18 cellular contexts compared by ENCODE assay signal in genomic region chr20:38159949-38160756, GRCh38. TPM values are rescaled to one million over a fixed set of nuclear protein-coding genes. Genes with fewer than 3 reads are reported as not detected.
DNase-seq lines count a peak whose midpoint lies in the region; ATAC-seq, FAIRE-seq and TF ChIP-seq lines count a peak whose summit lies in the region.
"Had no signal": no experiment of that assay in that cellular context is flagged by ENCODE, and none has a peak within 500 bp of the region (broad histone marks: within the 10 kb centered on the region; RNA-seq: fewer than 3 reads in every experiment).

No MANE protein-coding gene starts in this region.

- TF ChIP-seq EP300 in stomach (IDR thresholded peaks at IDR 0.05) = no peak

- H3K27ac ChIP-seq in brain microvascular endothelial cell (no peak overlapping the region), left lung (peak overlapping the region; percentile 49 to 78), stomach (peak overlapping the region in 4 of 5 donors; percentile 67 to 85 (median 80))
- H3K27ac ChIP-seq: epithelial cell of prostate, neutrophil had no signal

- DNase-seq in OCI-M1 (lab: John Stamatoyannopoulos, UW) (peak; percentile 85), brain microvascular endothelial cell (no peak), left lung (no peak), stomach (no peak), GM12892 (ENCODE audit: insufficient read length) (no peak), C1 segment of cervical spinal cord (lab: John Stamatoyannopoulos, UW) (no peak)
- DNase-seq in activated CD8-positive, alpha-beta memory T cell treated with anti-CD3 and anti-CD28 coated beads for 24 hours = no peak
- DNase-seq: activated CD4-positive, alpha-beta memory T cell treated with anti-CD3 and anti-CD28 coated beads, Interleukin-2, amount 10 ng/mL, durations not matched to agents 7 days and 5 days; activated T-cell treated with anti-CD3 and anti-CD28 coated beads, Interleukin-2, amount 50 U/mL, for 4 hours; COR-L47; glutamatergic neuron; NCI-H1930; stimulated activated naive CD4-positive, alpha-beta T cell; T-helper 1 cell had no signal

- in situ Hi-C loops in brain microvascular endothelial cell (cut with HindIII; ENCODE audit: low pct_ligation_motif_present, low sequenced_read_pairs) = no loop called here

- no peaks in the 10 kb centered on the region for H3K9me3 ChIP-seq in left lung
- no peaks in the 10 kb centered on the region for H3K9me3 ChIP-seq in stomach
- H3K9me3 ChIP-seq: neutrophil had no signal

- ATAC-seq in left lung (no peak), GM18867 (IDR thresholded peaks at IDR 0.05; ENCODE audit: unreplicated experiment) (no peak)
- ATAC-seq: activated T-cell treated with anti-CD3 and anti-CD28 coated beads, Interleukin-2, amount 50 U/mL, for 4 hours; WTC11 had no signal

- H3K27me3 ChIP-seq in brain microvascular endothelial cell (replicated peaks) (no peaks in the 10 kb centered on the region), left lung (no peaks in the 10 kb centered on the region), stomach (no peaks in the 10 kb centered on the region)

- H3K36me3 ChIP-seq in brain microvascular endothelial cell (replicated peaks) (peaks cover 66% of the 10 kb centered on the region), left lung (peaks cover 0 to 27% of the 10 kb centered on the region in 2 donors), stomach (peaks cover 0 to 28% (median 23%) of the 10 kb centered on the region in 4 donors)
- H3K36me3 ChIP-seq: neutrophil had no signal

- no peak for FAIRE-seq in GM12892 (lab: Jason Lieb, UNC)

- intact Hi-C loops in left lung (cut with DNase I) = no loop called here
- intact Hi-C loops in stomach (cut with DNase I; ENCODE audit: low total_unique reads) = no loop called here

- H3K4me3 ChIP-seq in brain microvascular endothelial cell (ENCODE audit: low read depth, low read length) (peak overlapping the region; percentile 5), left lung (no peak overlapping the region), stomach (peak overlapping the region in 1 of 4 donors; percentile 12)

- TF ChIP-seq POLR2A in stomach (IDR thresholded peaks at IDR 0.05) (no peak), GM12892 (IDR thresholded peaks at IDR 0.05; ENCODE audit: low read depth, low read length) (no peak)

- TF ChIP-seq CTCF in brain microvascular endothelial cell (IDR thresholded peaks at IDR 0.05; ENCODE audit: low read depth, low read length, missing control alignments) = no peak
- TF ChIP-seq CTCF in left lung (IDR thresholded peaks at IDR 0.05) = no peak
- no peak for TF ChIP-seq CTCF in stomach (IDR thresholded peaks at IDR 0.05)

- WGBS in stomach, 5 donors = 69 to 85% (median 82%) methylated on average over 8 of the region's 8 CpGs

- peaks cover 13 to 71% of the 10 kb centered on the region in 2 donors for H3K4me1 ChIP-seq in left lung
- H3K4me1 ChIP-seq in stomach = peaks cover 31 to 90% (median 58%) of the 10 kb centered on the region in 4 donors

RNA-seq across cellular contexts. Expression of gene TGM2, which starts 4.9 kb away (rescaled TPM):
- total RNA-seq in left lung (100 to 1,000 TPM; 174 to 391 TPM), stomach (100 to 1,000 TPM in 1 of 5 donors, 10 to 100 TPM in 4; 27.8 to 195 (median 44.3) TPM)
- polyA plus RNA-seq in stomach = 10 to 100 TPM; 16.2 to 28.0 (median 25.1) TPM
- 0.55 TPM for polyA plus RNA-seq in GM12892 (2012; ENCODE audit: missing spikeins)
